1 cellular context compared by ENCODE assay signal in genomic region chr1:238438296-238439275, GRCh38.
TF ChIP-seq lines count a peak whose summit lies in the region.

No MANE protein-coding gene starts in this region.

TF ChIP-seq in SK-N-SH treated with all-trans-retinoic acid at 6 μM for 48 hours, 23 proteins besides CTCF, POLR2A, EP300 and RAD21 (continued from another document):
- TF ChIP-seq TOX (CRISPR knock-in tag; IDR thresholded peaks at IDR 0.05; ENCODE audit: borderline replicate concordance) (no peak), ESRRG (CRISPR knock-in tag; IDR thresholded peaks at IDR 0.05) (no peak)
